In the genomic region with DNA sequence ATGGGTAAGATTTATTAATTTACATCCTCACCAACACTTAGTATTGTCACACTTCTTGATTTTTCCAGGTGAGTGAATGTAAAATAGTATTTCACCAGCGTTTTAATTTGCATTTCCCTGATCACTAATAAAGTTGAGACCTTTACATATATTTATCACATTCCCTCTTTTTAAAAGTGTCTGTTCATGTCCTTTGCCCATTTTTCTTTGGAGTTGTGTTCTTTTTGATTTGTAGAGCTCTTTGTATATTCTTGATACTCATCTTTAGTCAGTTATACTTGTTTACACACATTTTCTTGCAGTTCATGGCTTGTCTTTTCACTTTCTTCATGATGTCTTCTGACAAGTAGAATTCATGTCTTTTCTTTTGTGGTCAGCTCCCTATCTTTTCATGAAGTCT, we compare ENCODE assay signal across 10 cellular contexts. TPM values are rescaled to one million over a fixed set of nuclear protein-coding genes. Genes with fewer than 3 reads are reported as not detected.
"Had no signal": no experiment of that assay in that cellular context is flagged by ENCODE, and none has a peak within 500 bp of the region (broad histone marks: within the 10 kb centered on the region; RNA-seq: fewer than 3 reads in every experiment).

No MANE protein-coding gene starts in this region.

- H3K36me3 Mint-ChIP-seq: IgD-negative memory B cell had no signal

- H3K4me3 Mint-ChIP-seq: HFFc6, IgD-negative memory B cell had no signal

- H3K9me3 Mint-ChIP-seq: HFFc6 had no signal

- H3K9ac ChIP-seq: GM23248 had no signal

- H3K36me3 ChIP-seq: HAP-1 had no signal

- H3K27ac Mint-ChIP-seq: HFFc6, IgD-negative memory B cell had no signal

- ATAC-seq: HCT116, HepG2 had no signal

- H3K27ac ChIP-seq: GM23248 had no signal

- H3K4me3 ChIP-seq: GM23248, HAP-1 had no signal

- DNase-seq: GM23248, GOT3, H7, HFFc6 had no signal

RNA-seq across cellular contexts. Expression of a gene that starts 2.2 kb away (rescaled TPM):
- total RNA-seq: GM23248, H4, HepG2, HFFc6, HT1080 had no signal
- polyA plus RNA-seq: GM23248, HepG2, IgD-negative memory B cell had no signal

RNA-seq across cellular contexts. Expression of a gene that starts 12.8 kb away (rescaled TPM):
- total RNA-seq: GM23248, HepG2, HFFc6, HT1080 had no signal
- polyA plus RNA-seq: GM23248, HepG2 had no signal
